ENCODE assay signal across 16 cellular contexts in genomic region chr1:182032251-182032650, GRCh38. TPM values are rescaled to one million over a fixed set of nuclear protein-coding genes. Genes with fewer than 3 reads are reported as not detected.
"Had no signal": no experiment of that assay in that cellular context is flagged by ENCODE, and none has a peak within 500 bp of the region (broad histone marks: within the 10 kb centered on the region; RNA-seq: fewer than 3 reads in every experiment).

No MANE protein-coding gene starts in this region.

- H3K9me3 ChIP-seq: gastroesophageal sphincter, tibial artery had no signal

- H3K36me3 ChIP-seq: gastroesophageal sphincter, heart right ventricle, left ventricle myocardium inferior, tibial artery had no signal

- DNase-seq: activated CD4-positive, alpha-beta T cell treated with anti-CD3 and anti-CD28 coated beads, Interleukin-2, amount 10 ng/mL, durations not matched to agents 7 days and 5 days; activated CD8-positive, alpha-beta memory T cell treated with anti-CD3 and anti-CD28 coated beads for 24 hours; activated gamma-delta T cell treated with Interleukin-2 at 50 U/mL for 16 hours; amygdala; cerebellar nuclear complex; effector CD8-positive, alpha-beta T cell; heart right ventricle; left ventricle myocardium inferior; mucosa of descending colon; naive thymus-derived CD4-positive, alpha-beta T cell; stimulated activated CD4-positive, alpha-beta T cell treated with anti-CD3 and anti-CD28 coated beads, Interleukin-2, amount 100 ng/mL, for 48 hours; stimulated activated naive B cell treated with anti-CD40 and anti-IgM and Interleukin-4, amounts not matched to agents 10 μg/mL and 1 μg/mL and 100 μg/mL, for 72 hours; tibial artery had no signal

- FAIRE-seq: endothelial cell of umbilical vein, urothelium cell line had no signal

- H3K27ac ChIP-seq: gastroesophageal sphincter, heart right ventricle, left ventricle myocardium inferior, tibial artery had no signal

- ATAC-seq: gastroesophageal sphincter; heart right ventricle; mucosa of descending colon; naive thymus-derived CD4-positive, alpha-beta T cell; stimulated activated naive B cell treated with anti-CD40 and anti-IgM and Interleukin-4, amounts not matched to agents 10 μg/mL and 1 μg/mL and 100 μg/mL, for 72 hours had no signal

- H3K4me3 ChIP-seq: gastroesophageal sphincter, heart right ventricle, left ventricle myocardium inferior, mucosa of descending colon, tibial artery had no signal

RNA-seq across cellular contexts. Expression of gene ZNF648, which starts 29.3 kb away (rescaled TPM):
- total RNA-seq: activated CD4-positive, alpha-beta T cell treated with anti-CD3 and anti-CD28 coated beads, Interleukin-2, amount 10 ng/mL, durations not matched to agents 7 days and 5 days; endothelial cell of umbilical vein; gastroesophageal sphincter; left ventricle myocardium inferior; naive thymus-derived CD4-positive, alpha-beta T cell had no signal
- polyA plus RNA-seq: endothelial cell of umbilical vein, heart right ventricle had no signal
